ENCODE assay signal across 21 cellular contexts in the genomic region with DNA sequence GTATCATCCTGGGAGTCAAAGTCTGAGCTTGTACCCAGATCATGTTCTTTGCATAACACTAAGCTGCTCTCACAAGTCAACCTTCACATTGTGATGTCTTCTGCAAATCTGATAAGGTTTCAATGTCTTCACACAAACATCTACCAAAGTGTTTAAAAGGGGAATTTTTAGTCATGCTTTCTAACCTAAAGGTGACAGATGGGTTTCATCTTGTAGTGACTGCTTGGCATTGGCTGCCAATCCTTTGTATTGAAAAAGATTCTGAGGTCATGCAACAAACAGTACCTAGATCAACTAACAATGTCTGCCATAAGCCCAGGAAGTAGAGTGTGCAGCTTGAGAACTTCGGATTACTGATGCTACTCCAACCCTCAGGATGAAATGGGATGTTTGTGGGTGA.
"Had no signal": no experiment of that assay in that cellular context is flagged by ENCODE, and none has a peak within 500 bp of the region (broad histone marks: within the 10 kb centered on the region; RNA-seq: fewer than 3 reads in every experiment).

No MANE protein-coding gene starts in this region.

- H3K4me1 ChIP-seq: SJSA1 had no signal

- H3K27me3 ChIP-seq: MG63, SJSA1 had no signal

- H3K4me3 Mint-ChIP-seq: T-helper 1 cell treated with Interleukin-12 subunit alpha and Interleukin-12 subunit beta and Interleukin-4 antibody, amounts not matched to agents 30 μg/mL and 1 μg/mL, for 36 hours had no signal

- H3K27ac ChIP-seq: SJSA1, SK-N-MC had no signal

- H3K9me3 Mint-ChIP-seq: T-helper 1 cell treated with Interleukin-12 subunit alpha and Interleukin-12 subunit beta and Interleukin-4 antibody, amounts not matched to agents 30 μg/mL and 1 μg/mL, for 36 hours had no signal

- H3K27ac Mint-ChIP-seq: T-helper 1 cell treated with Interleukin-12 subunit alpha and Interleukin-12 subunit beta and Interleukin-4 antibody, amounts not matched to agents 30 μg/mL and 1 μg/mL, for 36 hours had no signal

- H3K9me3 ChIP-seq: MG63, SJSA1 had no signal

- H3K4me3 ChIP-seq: MG63, SJSA1, SK-N-MC had no signal

- H3K36me3 ChIP-seq: MG63, SJSA1 had no signal

- ATAC-seq: HepG2 had no signal

- DNase-seq: IMR-90, Karpas-422, KG1, MG63, NCI-H1092 treated with DMSO at 0.1 percent for 48 hours, NCI-H1436, NCI-H187, NCI-H2029, NCI-H2081 treated with DMSO at 0.1 percent for 48 hours, NCI-H2171, NCI-H226, NCI-H524, NCI-H69, NCI-H774, Right ventricle myocardium superior, RPMI8226, SIG-M5 had no signal
